8 cellular contexts compared by ENCODE assay signal in the genomic region with DNA sequence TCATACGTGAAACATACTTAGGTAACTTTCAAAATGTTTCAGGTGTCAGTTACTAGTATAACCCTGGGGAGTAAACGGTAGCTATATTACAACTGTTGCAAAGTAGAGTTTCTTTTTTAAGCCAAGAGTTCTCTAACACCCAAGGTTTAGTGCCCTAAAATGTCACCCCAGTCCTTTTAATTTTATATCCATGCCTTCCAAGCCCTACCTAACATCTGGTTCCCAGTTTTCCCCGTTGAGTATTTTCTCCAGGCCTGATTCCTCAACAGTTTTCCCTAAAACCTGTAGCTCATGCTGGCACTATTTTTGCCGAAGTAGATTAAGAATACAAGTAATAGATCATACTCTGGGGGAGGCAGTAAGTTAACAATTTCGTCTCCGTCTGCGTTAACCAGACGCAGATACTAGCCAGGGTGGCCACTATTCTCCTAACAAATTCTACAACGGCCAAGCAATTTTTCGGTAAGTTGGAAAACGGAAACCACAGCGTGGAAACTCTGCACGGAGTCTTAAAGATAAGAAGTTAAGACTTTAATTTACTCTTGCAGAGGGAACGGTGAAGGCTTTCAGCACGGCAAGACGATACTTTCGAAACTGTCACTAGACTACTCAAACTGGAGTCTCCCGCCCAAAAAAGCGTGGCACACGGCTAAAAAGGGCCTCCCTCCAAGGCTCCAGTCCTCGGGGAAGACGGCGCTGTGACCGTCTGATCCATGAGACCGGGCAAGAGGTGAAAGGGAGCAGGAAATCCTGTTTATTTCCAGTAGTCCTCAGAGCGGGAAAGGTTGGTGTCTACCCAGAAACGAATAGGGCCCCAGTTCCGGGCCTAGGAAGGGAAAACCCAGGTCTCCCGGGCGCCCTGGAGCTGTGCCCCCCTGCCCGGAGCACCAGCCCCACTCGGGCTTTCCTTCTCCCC. TPM values are rescaled to one million over a fixed set of nuclear protein-coding genes. Genes with fewer than 3 reads are reported as not detected.
DNase-seq lines count a peak whose midpoint lies in the region; ATAC-seq, FAIRE-seq and TF ChIP-seq lines count a peak whose summit lies in the region.

No MANE protein-coding gene starts in this region.

- 0 to 1% methylated on average over 26 to 32 of the region's 32 CpGs for WGBS in upper lobe of left lung, 2 donors

- H3K27me3 ChIP-seq in A673 (replicated peaks; ENCODE audit: insufficient read depth, low read depth, low read length, poor library complexity) = no peaks in the 10 kb centered on the region
- no peaks in the 10 kb centered on the region for H3K27me3 ChIP-seq in lower lobe of right lung (ENCODE audit: low read depth)
- no peaks in the 10 kb centered on the region for H3K27me3 ChIP-seq in upper lobe of left lung

- peak overlapping the region; percentile 100 for H3K27ac ChIP-seq in A673 (ENCODE audit: low read depth, low read length, poor library complexity, severe bottlenecking)
- peak overlapping the region; percentile 82 for H3K27ac ChIP-seq in OCI-LY7 (ENCODE audit: low read depth, low read length, poor library complexity, severe bottlenecking)
- peak overlapping the region; percentile 99 for H3K27ac ChIP-seq in caudate nucleus (ENCODE audit: low read depth, low read length)
- peak overlapping the region; percentile 100 for H3K27ac ChIP-seq in lower lobe of right lung
- peak overlapping the region; percentile 100 for H3K27ac ChIP-seq in upper lobe of left lung

- CTCF ChIA-PET in A673 (lab: Charles Lee) (interaction anchor here (0.7 to 1.7 kb wide), 3 partner anchors 22 to 299 kb away, joined by 3 to 8 read pairs (median 7); no protein-coding TSS in a partner anchor), OCI-LY7 (lab: Charles Lee; ENCODE audit: unreplicated experiment) (interaction anchor here (1.5 kb wide), 1 partner anchor 51 kb away, joined by 3 read pairs; no protein-coding TSS in a partner anchor)

- ATAC-seq in lower lobe of right lung (peak in 1 of 2 donors; percentile 26), upper lobe of left lung (ENCODE audit: low FRiP score in 2 of 2) (peak; percentile 7 to 13), HG03565 (IDR thresholded peaks at IDR 0.05; ENCODE audit: unreplicated experiment) (no peak)

- H3K4me2 ChIP-seq in OCI-LY7 (ENCODE audit: low read length) = peak overlapping the region; percentile 95

- TF ChIP-seq POLR2A in upper lobe of left lung (IDR thresholded peaks at IDR 0.05) = peak in 1 of 4 donors; percentile 10

- H2AFZ ChIP-seq in OCI-LY7 (ENCODE audit: low read length) = peak overlapping the region; percentile 3; the same call in 1 of the 2 replicates

- peak overlapping the region; percentile 97 for H3K4me3 ChIP-seq in A673 (ENCODE audit: low read depth, low read length, poor library complexity, severe bottlenecking)
- peak overlapping the region; percentile 92 for H3K4me3 ChIP-seq in OCI-LY7 (ENCODE audit: low read depth, low read length, poor library complexity, severe bottlenecking)
- peak overlapping the region; percentile 98 for H3K4me3 ChIP-seq in lower lobe of right lung
- peak overlapping the region; percentile 67 to 93 (median 83) for H3K4me3 ChIP-seq in upper lobe of left lung

- H3K9me3 ChIP-seq in A673 (ENCODE audit: low read depth, low read length, poor library complexity, severe bottlenecking) (no peaks in the 10 kb centered on the region), OCI-LY7 (ENCODE audit: low read length) (peaks cover 2% of the 10 kb centered on the region; the same call in 1 of the 2 replicates), lower lobe of right lung (no peaks in the 10 kb centered on the region), upper lobe of left lung (no peaks in the 10 kb centered on the region)

- BruUV-seq in A673 (replicated peaks; lab: Mats Ljungman, UMichigan) = no TSS peak
- no TSS peak for BruUV-seq in OCI-LY7 (replicated peaks; lab: Mats Ljungman, UMichigan)

- DNase-seq in A673 (ENCODE audit: low spot score) (no peak), GM18507 (ENCODE audit: extremely low spot score, insufficient read length, low read depth) (no peak), OCI-LY7 (ENCODE audit: low spot score) (no peak), caudate nucleus (lab: John Stamatoyannopoulos, UW) (peak in 1 of 61 donors; percentile 45), lower lobe of right lung (no peak), upper lobe of left lung (no peak), amniotic stem cell (lab: John Stamatoyannopoulos, UW) (no peak)

- peaks cover 48% of the 10 kb centered on the region for H3K4me1 ChIP-seq in A673 (ENCODE audit: insufficient read depth, low read length, poor library complexity, severe bottlenecking)
- H3K4me1 ChIP-seq in OCI-LY7 (ENCODE audit: insufficient read depth, low read length, poor library complexity, severe bottlenecking) = peaks cover 25% of the 10 kb centered on the region
- peaks cover 52% of the 10 kb centered on the region for H3K4me1 ChIP-seq in lower lobe of right lung
- peaks cover 49 to 61% (median 53%) of the 10 kb centered on the region in 4 donors for H3K4me1 ChIP-seq in upper lobe of left lung

- intact Hi-C loops in A673 (cut with micrococcal nuclease; ENCODE audit: unreplicated experiment) = no loop called here
- intact Hi-C loops in OCI-LY7 (cut with micrococcal nuclease; ENCODE audit: unreplicated experiment) = loop anchor here (5.0 kb wide), 2 partner anchors 298 to 668 kb away; no protein-coding TSS in a partner anchor
- intact Hi-C loops in lower lobe of right lung (cut with DNase I) = no loop called here

- H3K9me2 ChIP-seq in OCI-LY7 (ENCODE audit: insufficient read depth, low read length) = no peaks in the 10 kb centered on the region

- H3K36me3 ChIP-seq in A673 (ENCODE audit: insufficient read depth, low read length, poor library complexity, severe bottlenecking) (peaks cover 9% of the 10 kb centered on the region), OCI-LY7 (ENCODE audit: insufficient read depth, low read length) (peaks cover 53% of the 10 kb centered on the region), lower lobe of right lung (peaks cover 12% of the 10 kb centered on the region), upper lobe of left lung (peaks cover 0 to 7% (median 2%) of the 10 kb centered on the region in 4 donors)

- peak; percentile 66 for FAIRE-seq in GM18507 (lab: Jason Lieb, UNC)

- TF ChIP-seq CTCF in A673 (conservative IDR thresholded peaks at IDR 0.05; ENCODE audit: low read depth, low read length) (no peak), OCI-LY7 (conservative IDR thresholded peaks at IDR 0.05; ENCODE audit: low read length) (no peak), lower lobe of right lung (IDR thresholded peaks at IDR 0.05) (no peak), upper lobe of left lung (IDR thresholded peaks at IDR 0.05) (no peak)

- peaks cover 58% of the 10 kb centered on the region for H3K79me2 ChIP-seq in OCI-LY7 (ENCODE audit: insufficient read depth, low read depth, low read length)

- TF ChIP-seq EP300 in upper lobe of left lung (IDR thresholded peaks at IDR 0.05) = peak in 3 of 4 donors; percentile 44 to 71 (median 47)

- POLR2A ChIA-PET in A673 (lab: Charles Lee; ENCODE audit: low non-redundant PET) (interaction anchor here (0.5 to 0.6 kb wide), 2 partner anchors 17 to 24 kb away, joined by 3 to 4 read pairs; no protein-coding TSS in a partner anchor), OCI-LY7 (lab: Charles Lee) (interaction anchor here (1.0 to 2.7 kb wide), 4 partner anchors 10 to 267 kb away, joined by 3 to 11 read pairs (median 4); no protein-coding TSS in a partner anchor)

- peaks cover 26% of the 10 kb centered on the region for H4K20me1 ChIP-seq in OCI-LY7 (ENCODE audit: insufficient read depth, low read length)

RNA-seq across cellular contexts. Expression of gene SRSF4, which starts 0.9 kb away (rescaled TPM):
- total RNA-seq in A673 (2021) = 104 and 116 TPM in 2 replicates
- 52.8 and 68.6 TPM in 2 replicates for total RNA-seq in OCI-LY7 (2014; rRNA removed; shearing (Covaris generic))
- 122 and 130 TPM in 2 replicates for total RNA-seq in OCI-LY7 (2022)
- 73.9 TPM for total RNA-seq in lower lobe of right lung
- 100 to 1,000 TPM in 1 of 6 donors, 10 to 100 TPM in 5; 47.6 to 117 (median 74.0) TPM for total RNA-seq in upper lobe of left lung

RNA-seq across cellular contexts. Expression of gene MECR, which starts 50.0 kb away (rescaled TPM):
- 39.0 and 39.3 TPM in 2 replicates for total RNA-seq in A673 (2021)
- 27.2 and 33.5 TPM in 2 replicates for total RNA-seq in OCI-LY7 (2014; rRNA removed; shearing (Covaris generic))
- 30.0 and 33.3 TPM in 2 replicates for total RNA-seq in OCI-LY7 (2022)
- 16.9 TPM for total RNA-seq in lower lobe of right lung
- 10 to 100 TPM; 16.7 to 30.1 (median 18.5) TPM for total RNA-seq in upper lobe of left lung

RNA-seq across cellular contexts. Expression of gene PTPRU, which starts 55.6 kb away (rescaled TPM):
- total RNA-seq in A673 (2021) = 6.8 and 15.6 TPM in 2 replicates
- 2.5 and 7.3 TPM in 2 replicates for total RNA-seq in OCI-LY7 (2014; rRNA removed; shearing (Covaris generic))
- 3.3 and 4.6 TPM in 2 replicates for total RNA-seq in OCI-LY7 (2022)
- 35.1 TPM for total RNA-seq in lower lobe of right lung
- total RNA-seq in upper lobe of left lung = 10 to 100 TPM; 44.5 to 87.2 (median 70.1) TPM

RNA-seq across cellular contexts. Expression of gene TMEM200B, which starts 57.1 kb away (rescaled TPM):
- total RNA-seq in A673 (2021) = 1.1 and 1.3 TPM in 2 replicates
- total RNA-seq in OCI-LY7 (2014; rRNA removed; shearing (Covaris generic)) = not detected in 2 replicates
- not detected in 2 replicates for total RNA-seq in OCI-LY7 (2022)
- total RNA-seq in lower lobe of right lung = 4.3 TPM
- total RNA-seq in upper lobe of left lung = 1 to 10 TPM; 2.1 to 6.6 (median 3.5) TPM
